In the genomic region with DNA sequence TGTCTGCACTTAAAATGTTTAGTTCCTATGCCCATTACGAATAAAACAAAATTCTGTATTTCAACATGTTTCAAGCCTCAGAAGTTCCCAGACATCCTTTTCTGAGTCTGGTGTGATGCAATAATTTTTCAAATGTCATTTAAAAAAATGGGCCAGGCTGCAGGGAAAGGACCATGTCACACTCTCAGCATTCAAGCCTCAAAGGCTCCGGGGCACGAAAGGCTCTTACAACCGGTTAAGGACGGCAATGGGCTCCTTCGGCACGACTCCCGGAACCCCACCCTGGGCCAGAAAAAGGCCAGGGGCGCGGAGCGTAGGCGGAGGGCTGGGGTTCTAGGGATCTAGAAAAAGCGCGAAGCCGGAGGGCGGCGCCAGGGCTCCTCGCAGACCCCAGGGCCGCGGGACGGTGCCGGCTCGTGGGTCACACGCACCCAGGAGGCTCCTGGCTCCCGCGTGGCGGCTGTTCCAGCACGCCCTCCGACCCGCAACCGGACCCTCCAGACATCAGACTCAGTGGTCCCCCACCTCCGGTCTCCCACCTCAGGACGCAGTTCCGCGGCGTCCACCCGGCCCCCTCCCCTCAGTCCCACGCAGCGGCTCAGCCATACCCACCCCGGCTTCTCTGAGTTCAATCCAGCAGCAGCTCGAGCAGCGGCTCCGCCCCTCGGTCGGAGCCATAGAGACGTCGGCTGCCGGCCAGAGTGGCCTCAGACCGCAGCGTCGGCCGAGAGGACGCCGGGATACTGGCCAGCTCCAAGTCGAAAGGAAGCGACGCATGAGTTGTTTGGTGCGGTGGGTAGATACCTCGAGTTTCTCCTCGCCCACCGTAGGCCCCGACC, we compare ENCODE assay signal across 8 cellular contexts. TPM values are rescaled to one million over a fixed set of nuclear protein-coding genes. Genes with fewer than 3 reads are reported as not detected.
DNase-seq lines count a peak whose midpoint lies in the region; ATAC-seq and TF ChIP-seq lines count a peak whose summit lies in the region.

Gene TMEM267, minus strand, starts transcription at position 656 of the 839 bp plus-strand sequence. CDS start 29,896 bp downstream, outside the sequence.

- H3K27me3 ChIP-seq in trophoblast cell (ENCODE audit: insufficient read depth, low read length) = no peaks in the 10 kb centered on the region

- peaks cover 26% of the 10 kb centered on the region for H3K36me3 Mint-ChIP-seq in activated naive CD8-positive, alpha-beta T cell treated with anti-CD3 and anti-CD28 coated beads, Interleukin-2, amount 50 U/mL, for 24 hours (ENCODE audit: low read depth)
- no peaks in the 10 kb centered on the region for H3K36me3 Mint-ChIP-seq in type B pancreatic cell

- DNase-seq in GM12864 (ENCODE audit: low read depth) = peak; percentile 77
- peak; percentile 87 for DNase-seq in NCI-H128 (lab: John Stamatoyannopoulos, UW; ENCODE audit: unreplicated experiment)
- peak; percentile 90 for DNase-seq in SW480 (ENCODE audit: low spot score)
- DNase-seq in activated naive CD8-positive, alpha-beta T cell treated with anti-CD3 and anti-CD28 coated beads, Interleukin-2, amount 50 U/mL, for 24 hours = peak; percentile 84
- DNase-seq in Right ventricle myocardium superior = peak; percentile 96
- peak; percentile 93 to 94 for DNase-seq in trophoblast cell
- DNase-seq in type B pancreatic cell (ENCODE audit: extremely low spot score, unreplicated experiment) = peak; percentile 89

- peak within 1 kb of the TSS; percentile 63 for H3K9ac ChIP-seq in trophoblast cell (ENCODE audit: low read length)

- H4K8ac ChIP-seq in trophoblast cell (ENCODE audit: low read depth, low read length) = peak within 1 kb of the TSS; percentile 96

- H3K79me2 ChIP-seq in trophoblast cell (ENCODE audit: control insufficient read depth, insufficient read depth, low read length, poor library complexity) = peaks cover 5% of the 10 kb centered on the region

- peak within 1 kb of the TSS; percentile 94 for H2BK5ac ChIP-seq in trophoblast cell (ENCODE audit: low read depth, low read length, poor library complexity)

- peak within 1 kb of the TSS; percentile 100 for H4K12ac ChIP-seq in trophoblast cell (ENCODE audit: low read depth, low read length)

- ATAC-seq in HG02678 (IDR thresholded peaks at IDR 0.05; ENCODE audit: unreplicated experiment) = peak; percentile 90
- peak; percentile 87 for ATAC-seq in activated naive CD8-positive, alpha-beta T cell treated with anti-CD3 and anti-CD28 coated beads, Interleukin-2, amount 50 U/mL, for 24 hours
- peak; percentile 98 for ATAC-seq in Right ventricle myocardium superior (ENCODE audit: poor library complexity)

- H2BK120ac ChIP-seq in trophoblast cell (ENCODE audit: insufficient read depth, low read length, poor library complexity) = peak within 1 kb of the TSS; percentile 96

- H3K23ac ChIP-seq in trophoblast cell (ENCODE audit: low read length) = no peak within 1 kb of the TSS

- H3K4me3 Mint-ChIP-seq in activated naive CD8-positive, alpha-beta T cell treated with anti-CD3 and anti-CD28 coated beads, Interleukin-2, amount 50 U/mL, for 24 hours = peak within 1 kb of the TSS; percentile 95
- H3K4me3 Mint-ChIP-seq in type B pancreatic cell = peak within 1 kb of the TSS; percentile 97

- WGBS in trophoblast cell (ENCODE audit: extremely low coverage, insufficient coverage, insufficient read length) = no CpG with 5 or more reads among the region's 62 CpGs

- TF ChIP-seq CTCF in GM12864 (IDR thresholded peaks at IDR 0.05; ENCODE audit: low read depth, low read length, missing control alignments) (no peak), type B pancreatic cell (conservative IDR thresholded peaks at IDR 0.05) (no peak)

- peaks cover 2% of the 10 kb centered on the region for H3K27me3 Mint-ChIP-seq in activated naive CD8-positive, alpha-beta T cell treated with anti-CD3 and anti-CD28 coated beads, Interleukin-2, amount 50 U/mL, for 24 hours
- H3K27me3 Mint-ChIP-seq in type B pancreatic cell = no peaks in the 10 kb centered on the region

- H3K4me1 Mint-ChIP-seq in activated naive CD8-positive, alpha-beta T cell treated with anti-CD3 and anti-CD28 coated beads, Interleukin-2, amount 50 U/mL, for 24 hours = peaks cover 48% of the 10 kb centered on the region
- H3K4me1 Mint-ChIP-seq in type B pancreatic cell (ENCODE audit: unreplicated experiment) = peaks cover 7% of the 10 kb centered on the region

- H3K18ac ChIP-seq in trophoblast cell (ENCODE audit: low read length) = peak within 1 kb of the TSS; percentile 99

- peak within 1 kb of the TSS; percentile 79 for H3K4me3 ChIP-seq in GM12864 (ENCODE audit: low read depth, low read length)
- H3K4me3 ChIP-seq in trophoblast cell (ENCODE audit: low read depth, low read length) = peak within 1 kb of the TSS; percentile 83

- peaks cover 9% of the 10 kb centered on the region for H3K79me1 ChIP-seq in trophoblast cell (ENCODE audit: low read length)

- peak within 1 kb of the TSS; percentile 26 for H3K4ac ChIP-seq in trophoblast cell (ENCODE audit: low read depth, low read length)

- H3K27ac ChIP-seq in trophoblast cell (ENCODE audit: low read depth, low read length) = peak within 1 kb of the TSS; percentile 81

- intact Hi-C loops in Right ventricle myocardium superior (cut with DNase I) = loop anchor here (5.0 kb wide), 1 partner anchor 171 kb away; the partner anchor contains the start of gene HMGCS1

- peak within 1 kb of the TSS; percentile 90 for H4K91ac ChIP-seq in trophoblast cell (ENCODE audit: low read depth, low read length)

- peak within 1 kb of the TSS; percentile 93 for H3K14ac ChIP-seq in trophoblast cell (ENCODE audit: low read length)

- H3K9me3 Mint-ChIP-seq in activated naive CD8-positive, alpha-beta T cell treated with anti-CD3 and anti-CD28 coated beads, Interleukin-2, amount 50 U/mL, for 24 hours = no peaks in the 10 kb centered on the region
- H3K9me3 Mint-ChIP-seq in type B pancreatic cell = no peaks in the 10 kb centered on the region

- no peak within 1 kb of the TSS for H2BK12ac ChIP-seq in trophoblast cell (ENCODE audit: low read length)

- H3K9me3 ChIP-seq in trophoblast cell (ENCODE audit: insufficient read depth, low read depth, low read length) = no peaks in the 10 kb centered on the region

- H3K36me3 ChIP-seq in trophoblast cell (ENCODE audit: control insufficient read depth in 1 of 2, insufficient read depth in 2 of 2, low read length in 2 of 2) = peaks cover 0 to 2% of the 10 kb centered on the region in 2 experiments

- peak within 1 kb of the TSS; percentile 84 for H3K4me2 ChIP-seq in trophoblast cell (ENCODE audit: low read length)

- no peak within 1 kb of the TSS for H2AK5ac ChIP-seq in trophoblast cell (ENCODE audit: low read length)

- peaks cover 0 to 3% of the 10 kb centered on the region in 2 experiments for H3K4me1 ChIP-seq in trophoblast cell (ENCODE audit: control insufficient read depth in 1 of 2, insufficient read depth in 2 of 2, low read length in 2 of 2)

- H2AFZ ChIP-seq in trophoblast cell (ENCODE audit: insufficient read depth, low read length, poor library complexity) = peak within 1 kb of the TSS; percentile 96

- H3K27ac Mint-ChIP-seq in activated naive CD8-positive, alpha-beta T cell treated with anti-CD3 and anti-CD28 coated beads, Interleukin-2, amount 50 U/mL, for 24 hours = peak within 1 kb of the TSS; percentile 99
- peak within 1 kb of the TSS; percentile 99 for H3K27ac Mint-ChIP-seq in type B pancreatic cell

RNA-seq across cellular contexts. Expression of gene TMEM267, which starts in this region (rescaled TPM):
- 6.2 TPM for total RNA-seq in Right ventricle myocardium superior
- polyA plus RNA-seq in trophoblast cell (2013) = 3.7 and 4.1 TPM in 2 replicates
- 11.4 and 11.6 TPM in 2 replicates for total RNA-seq in type B pancreatic cell (ENCODE audit: low replicate concordance)

Comparison
In these comparisons a context has a peak if more than half of its experiments do, and no peak if none do; other contexts are left out.
1. Peak in every context shown above with its lines: DNase-seq, ATAC-seq, H3K4me3 ChIP-seq and H3K27ac ChIP-seq.